In the genomic region with DNA sequence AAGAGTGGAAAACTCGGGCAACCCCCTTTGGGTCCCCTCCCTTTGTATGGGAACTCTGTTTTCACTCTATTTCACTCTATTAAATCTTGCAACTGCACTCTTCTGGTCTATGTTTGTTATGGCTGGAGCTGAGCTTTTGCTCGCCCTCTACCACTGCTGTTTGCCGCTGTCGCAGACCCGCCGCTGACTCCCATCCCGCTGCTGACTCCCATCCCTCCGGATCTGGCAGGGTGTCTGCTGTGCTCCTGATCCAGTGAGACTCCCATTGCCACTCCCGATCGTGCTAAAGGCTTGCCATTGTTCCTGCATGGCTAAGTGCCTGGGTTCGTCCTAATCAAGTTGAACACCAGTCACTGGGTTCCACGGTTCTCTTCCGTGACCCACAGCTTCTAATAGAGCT, we compare ENCODE assay signal across 1 cellular context.
TF ChIP-seq lines count a peak whose summit lies in the region.

No MANE protein-coding gene starts in this region.

TF ChIP-seq in K562, 482 proteins besides CTCF, POLR2A, EP300 and RAD21:
- TF ChIP-seq, protein P1, sequence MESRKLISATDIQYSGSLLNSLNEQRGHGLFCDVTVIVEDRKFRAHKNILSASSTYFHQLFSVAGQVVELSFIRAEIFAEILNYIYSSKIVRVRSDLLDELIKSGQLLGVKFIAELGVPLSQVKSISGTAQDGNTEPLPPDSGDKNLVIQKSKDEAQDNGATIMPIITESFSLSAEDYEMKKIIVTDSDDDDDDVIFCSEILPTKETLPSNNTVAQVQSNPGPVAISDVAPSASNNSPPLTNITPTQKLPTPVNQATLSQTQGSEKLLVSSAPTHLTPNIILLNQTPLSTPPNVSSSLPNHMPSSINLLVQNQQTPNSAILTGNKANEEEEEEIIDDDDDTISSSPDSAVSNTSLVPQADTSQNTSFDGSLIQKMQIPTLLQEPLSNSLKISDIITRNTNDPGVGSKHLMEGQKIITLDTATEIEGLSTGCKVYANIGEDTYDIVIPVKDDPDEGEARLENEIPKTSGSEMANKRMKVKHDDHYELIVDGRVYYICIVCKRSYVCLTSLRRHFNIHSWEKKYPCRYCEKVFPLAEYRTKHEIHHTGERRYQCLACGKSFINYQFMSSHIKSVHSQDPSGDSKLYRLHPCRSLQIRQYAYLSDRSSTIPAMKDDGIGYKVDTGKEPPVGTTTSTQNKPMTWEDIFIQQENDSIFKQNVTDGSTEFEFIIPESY (CRISPR knock-in tag; IDR thresholded peaks at IDR 0.05): 0 out of 2 replicates have a peak, but pooled peaks have one; percentile 13
TF ChIP-seq in K562: peak in this region for 1; not testable (repeated sequence) for 481.
